ENCODE assay signal across 2 cellular contexts in the genomic region with DNA sequence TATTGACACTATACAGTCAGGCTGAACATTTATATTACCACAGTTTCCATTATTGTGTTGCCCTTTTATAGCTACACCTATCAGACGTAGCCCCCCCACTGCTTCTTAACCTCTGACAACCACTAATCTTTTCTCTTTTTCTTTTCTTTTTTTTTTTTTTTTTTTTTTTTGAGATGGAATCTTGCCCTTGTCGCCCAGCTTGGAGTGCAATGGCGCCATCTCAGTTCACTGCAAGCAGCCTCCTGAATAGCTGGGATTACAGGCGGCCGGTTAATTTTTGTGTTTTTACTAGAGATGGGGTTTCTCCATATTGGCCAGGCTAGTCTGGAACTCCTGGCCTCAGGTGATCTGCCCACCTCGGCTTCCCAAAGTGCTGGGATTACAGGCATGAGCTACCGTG.
TF ChIP-seq lines count a peak whose summit lies in the region.

No MANE protein-coding gene starts in this region.

TF ChIP-seq in SK-N-SH, 30 proteins besides CTCF, POLR2A, EP300 and RAD21 (continued from another document):
- TF ChIP-seq CHD2 (IDR thresholded peaks at IDR 0.05; ENCODE audit: low read length, partially characterized antibody) (no peak), SMC3 (IDR thresholded peaks at IDR 0.05; ENCODE audit: low read depth, low read length) (no peak), ELF1 (IDR thresholded peaks at IDR 0.05) (no peak), EZH2phosphoT487 (IDR thresholded peaks at IDR 0.05; ENCODE audit: borderline replicate concordance, low read depth) (no peak), MEF2A (IDR thresholded peaks at IDR 0.05; ENCODE audit: borderline replicate concordance, low read depth) (no peak), REST (IDR thresholded peaks at IDR 0.05; ENCODE audit: low read depth, low read length) (no peak), RCOR1 (IDR thresholded peaks at IDR 0.05; ENCODE audit: low read length) (no peak), GATA2 (CRISPR knock-in tag; IDR thresholded peaks at IDR 0.05) (no peak), FOXJ3 (CRISPR knock-in tag; IDR thresholded peaks at IDR 0.05) (no peak)

TF ChIP-seq in SK-N-SH treated with all-trans-retinoic acid at 6 μM for 48 hours, 23 proteins besides CTCF, POLR2A, EP300 and RAD21 (continued from another document):
- TF ChIP-seq TSHZ2 (CRISPR knock-in tag; IDR thresholded peaks at IDR 0.05) (no peak), ZFP3 (CRISPR knock-in tag; IDR thresholded peaks at IDR 0.05) (no peak), ZNF565 (CRISPR knock-in tag; conservative IDR thresholded peaks at IDR 0.05; ENCODE audit: low read depth) (no peak), TOX (CRISPR knock-in tag; IDR thresholded peaks at IDR 0.05; ENCODE audit: borderline replicate concordance) (no peak), CSRNP3 (CRISPR knock-in tag; IDR thresholded peaks at IDR 0.05) (no peak), SNAI2 (CRISPR knock-in tag; IDR thresholded peaks at IDR 0.05) (no peak), ZNF70 (CRISPR knock-in tag; IDR thresholded peaks at IDR 0.05) (no peak), TCF4 (CRISPR knock-in tag; IDR thresholded peaks at IDR 0.05; ENCODE audit: borderline replicate concordance) (no peak), BACH2 (CRISPR knock-in tag; IDR thresholded peaks at IDR 0.05; ENCODE audit: borderline replicate concordance) (no peak), ESRRG (CRISPR knock-in tag; IDR thresholded peaks at IDR 0.05) (no peak), RARB (CRISPR knock-in tag; IDR thresholded peaks at IDR 0.05) (no peak), ISL1 (CRISPR knock-in tag; IDR thresholded peaks at IDR 0.05) (no peak), OSR1 (CRISPR knock-in tag; IDR thresholded peaks at IDR 0.05) (no peak)
- TF ChIP-seq, protein P1, sequence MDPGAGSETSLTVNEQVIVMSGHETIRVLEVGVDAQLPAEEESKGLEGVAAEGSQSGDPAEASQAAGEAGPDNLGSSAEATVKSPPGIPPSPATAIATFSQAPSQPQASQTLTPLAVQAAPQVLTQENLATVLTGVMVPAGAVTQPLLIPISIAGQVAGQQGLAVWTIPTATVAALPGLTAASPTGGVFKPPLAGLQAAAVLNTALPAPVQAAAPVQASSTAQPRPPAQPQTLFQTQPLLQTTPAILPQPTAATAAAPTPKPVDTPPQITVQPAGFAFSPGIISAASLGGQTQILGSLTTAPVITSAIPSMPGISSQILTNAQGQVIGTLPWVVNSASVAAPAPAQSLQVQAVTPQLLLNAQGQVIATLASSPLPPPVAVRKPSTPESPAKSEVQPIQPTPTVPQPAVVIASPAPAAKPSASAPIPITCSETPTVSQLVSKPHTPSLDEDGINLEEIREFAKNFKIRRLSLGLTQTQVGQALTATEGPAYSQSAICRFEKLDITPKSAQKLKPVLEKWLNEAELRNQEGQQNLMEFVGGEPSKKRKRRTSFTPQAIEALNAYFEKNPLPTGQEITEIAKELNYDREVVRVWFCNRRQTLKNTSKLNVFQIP (CRISPR knock-in tag; IDR thresholded peaks at IDR 0.05; ENCODE audit: borderline replicate concordance, low read depth): no peak
TF ChIP-seq in SK-N-SH treated with all-trans-retinoic acid at 6 μM for 48 hours: peak in this region for 0.
